Comparison of ENCODE assay signal across 1 cellular context in genomic region chr2:62653582-62654422, GRCh38.
TF ChIP-seq lines count a peak whose summit lies in the region.

No MANE protein-coding gene starts in this region.

TF ChIP-seq in HepG2, 621 proteins besides CTCF, POLR2A, EP300 and RAD21 (continued from another document and continues in another):
- TF ChIP-seq DMTF1 (CRISPR knock-in tag; IDR thresholded peaks at IDR 0.05): no peak
- no peak for TF ChIP-seq EEA1 (CRISPR knock-in tag; IDR thresholded peaks at IDR 0.05; ENCODE audit: borderline replicate concordance)
- no peak for TF ChIP-seq PLRG1 (conservative IDR thresholded peaks at IDR 0.05)
- no peak for TF ChIP-seq ZNF484 (CRISPR knock-in tag; IDR thresholded peaks at IDR 0.05; ENCODE audit: borderline replicate concordance, low read depth)
- 0 out of 2 replicates have a peak, but pooled peaks have one; percentile 30 for TF ChIP-seq MIER3 (CRISPR knock-in tag; IDR thresholded peaks at IDR 0.05; ENCODE audit: borderline replicate concordance)
- TF ChIP-seq EZH2 (conservative IDR thresholded peaks at IDR 0.05; ENCODE audit: low read depth, low read length): no peak
- TF ChIP-seq MLLT10 (CRISPR knock-in tag; IDR thresholded peaks at IDR 0.05): no peak
- no peak for TF ChIP-seq ZNF354B (CRISPR knock-in tag; IDR thresholded peaks at IDR 0.05)
- TF ChIP-seq FOXJ3 (CRISPR knock-in tag; IDR thresholded peaks at IDR 0.05; ENCODE audit: borderline replicate concordance): peak; percentile 95; the same call in 1 of the 2 replicates
- TF ChIP-seq ZNF446 (CRISPR knock-in tag; IDR thresholded peaks at IDR 0.05): no peak
- TF ChIP-seq HDAC1 (CRISPR knock-in tag; IDR thresholded peaks at IDR 0.05): peak; percentile 64; the same call in 1 of the 2 replicates
- TF ChIP-seq JUNB (CRISPR knock-in tag; IDR thresholded peaks at IDR 0.05; ENCODE audit: borderline replicate concordance): no peak
- no peak for TF ChIP-seq ZNF737 (CRISPR knock-in tag; IDR thresholded peaks at IDR 0.05; ENCODE audit: borderline replicate concordance)
- TF ChIP-seq IKZF5 (CRISPR knock-in tag; IDR thresholded peaks at IDR 0.05): peak; percentile 39; the same call in 1 of the 2 replicates
- TF ChIP-seq TAF1 (CRISPR knock-in tag; IDR thresholded peaks at IDR 0.05): no peak
- peak; percentile 34; the same call in 1 of the 2 replicates for TF ChIP-seq KMT2A (CRISPR knock-in tag; IDR thresholded peaks at IDR 0.05)
- peak; percentile 88 for TF ChIP-seq ASH2L (IDR thresholded peaks at IDR 0.05; ENCODE audit: insufficient read length, low read depth, low read length)
- TF ChIP-seq ZNF883 (CRISPR knock-in tag; IDR thresholded peaks at IDR 0.05; ENCODE audit: not compliant biosample characterization): no peak
- TF ChIP-seq CAMTA2 (CRISPR knock-in tag; IDR thresholded peaks at IDR 0.05; ENCODE audit: borderline replicate concordance): no peak
- TF ChIP-seq ZNF670 (CRISPR knock-in tag; IDR thresholded peaks at IDR 0.05; ENCODE audit: borderline replicate concordance): no peak
- no peak for TF ChIP-seq ZNF441 (CRISPR knock-in tag; IDR thresholded peaks at IDR 0.05; ENCODE audit: borderline replicate concordance)
- no peak for TF ChIP-seq ZFX (CRISPR knock-in tag; IDR thresholded peaks at IDR 0.05; ENCODE audit: low read depth)
- peak; percentile 98 for TF ChIP-seq RXRB (CRISPR knock-in tag; IDR thresholded peaks at IDR 0.05; ENCODE audit: borderline replicate concordance)
- no peak for TF ChIP-seq KDM2A (CRISPR knock-in tag; IDR thresholded peaks at IDR 0.05; ENCODE audit: borderline replicate concordance, low read depth)
- no peak for TF ChIP-seq UBTF (CRISPR knock-in tag; IDR thresholded peaks at IDR 0.05)
- no peak for TF ChIP-seq MTF1 (CRISPR knock-in tag; IDR thresholded peaks at IDR 0.05)
- TF ChIP-seq BRD4 (CRISPR knock-in tag; IDR thresholded peaks at IDR 0.05): no peak
- no peak for TF ChIP-seq PRPF4 (IDR thresholded peaks at IDR 0.05; ENCODE audit: low read depth, low read length, poor library complexity, severe bottlenecking)
- no peak for TF ChIP-seq ZNF557 (CRISPR knock-in tag; IDR thresholded peaks at IDR 0.05)
- TF ChIP-seq GMEB1 (CRISPR knock-in tag; IDR thresholded peaks at IDR 0.05; ENCODE audit: borderline replicate concordance): no peak; the same call in 1 of the 2 replicates
- no peak for TF ChIP-seq NR0B2 (CRISPR knock-in tag; IDR thresholded peaks at IDR 0.05)
- TF ChIP-seq TOE1 (CRISPR knock-in tag; IDR thresholded peaks at IDR 0.05): no peak
- no peak for TF ChIP-seq ISX (CRISPR knock-in tag; conservative IDR thresholded peaks at IDR 0.05)
- peak; percentile 24; the same call in 1 of the 3 replicates for TF ChIP-seq MXI1 (IDR thresholded peaks at IDR 0.05; ENCODE audit: borderline replicate concordance, low read depth, low read length)
- peak; percentile 88 for TF ChIP-seq HOMEZ (CRISPR knock-in tag; IDR thresholded peaks at IDR 0.05; ENCODE audit: low read depth)
- no peak for TF ChIP-seq U2AF1 (optimal IDR thresholded peaks at IDR 0.05; ENCODE audit: low read depth, low read length)
- no peak for TF ChIP-seq ATF3 (CRISPR knock-in tag; IDR thresholded peaks at IDR 0.05)
- TF ChIP-seq FIP1L1 (IDR thresholded peaks at IDR 0.05; ENCODE audit: borderline replicate concordance, insufficient read depth, low read depth, low read length): no peak
- no peak for TF ChIP-seq KLF12 (CRISPR knock-in tag; IDR thresholded peaks at IDR 0.05; ENCODE audit: borderline replicate concordance)
- no peak for TF ChIP-seq DNMT1 (CRISPR knock-in tag; IDR thresholded peaks at IDR 0.05)
- peak; percentile 10; the same call in 1 of the 2 replicates for TF ChIP-seq SNAPC2 (CRISPR knock-in tag; IDR thresholded peaks at IDR 0.05)
- no peak for TF ChIP-seq ZNF230 (CRISPR knock-in tag; IDR thresholded peaks at IDR 0.05)
- TF ChIP-seq ZNF468 (CRISPR knock-in tag; IDR thresholded peaks at IDR 0.05): no peak
- peak; percentile 67; the same call in 1 of the 2 replicates for TF ChIP-seq EHMT2 (IDR thresholded peaks at IDR 0.05; ENCODE audit: borderline replicate concordance, low read depth, low read length)
- no peak for TF ChIP-seq NFE2L2 (IDR thresholded peaks at IDR 0.05; ENCODE audit: low read length)
- no peak for TF ChIP-seq ZSCAN12 (CRISPR knock-in tag; IDR thresholded peaks at IDR 0.05)
- no peak for TF ChIP-seq ZBTB44 (CRISPR knock-in tag; IDR thresholded peaks at IDR 0.05)
- no peak for TF ChIP-seq ZFP41 (CRISPR knock-in tag; IDR thresholded peaks at IDR 0.05; ENCODE audit: borderline replicate concordance)
- no peak for TF ChIP-seq GZF1 (CRISPR knock-in tag; IDR thresholded peaks at IDR 0.05)
- no peak for TF ChIP-seq PRMT3 (CRISPR knock-in tag; IDR thresholded peaks at IDR 0.05; ENCODE audit: borderline replicate concordance, low read depth)
- no peak; the same call in 1 of the 2 replicates for TF ChIP-seq ZNF556 (CRISPR knock-in tag; IDR thresholded peaks at IDR 0.05; ENCODE audit: borderline replicate concordance)
- peak; percentile 1; the same call in 1 of the 2 replicates for TF ChIP-seq ATF7 (IDR thresholded peaks at IDR 0.05)
- no peak; the same call in 1 of the 2 replicates for TF ChIP-seq ATF7 (CRISPR knock-in tag; IDR thresholded peaks at IDR 0.05)
- TF ChIP-seq NONO (IDR thresholded peaks at IDR 0.05): no peak
- TF ChIP-seq NONO (CRISPR knock-in tag; conservative IDR thresholded peaks at IDR 0.05): peak; percentile 48; the same call in 1 of the 2 replicates
- TF ChIP-seq ZNF816 (CRISPR knock-in tag; IDR thresholded peaks at IDR 0.05; ENCODE audit: borderline replicate concordance): no peak; the same call in 1 of the 2 replicates
- no peak for TF ChIP-seq ZBTB10 (CRISPR knock-in tag; IDR thresholded peaks at IDR 0.05; ENCODE audit: borderline replicate concordance)
- no peak for TF ChIP-seq ZSCAN5A (CRISPR knock-in tag; IDR thresholded peaks at IDR 0.05; ENCODE audit: borderline replicate concordance)
